Comparison of ENCODE assay signal across 3 cellular contexts in the genomic region with DNA sequence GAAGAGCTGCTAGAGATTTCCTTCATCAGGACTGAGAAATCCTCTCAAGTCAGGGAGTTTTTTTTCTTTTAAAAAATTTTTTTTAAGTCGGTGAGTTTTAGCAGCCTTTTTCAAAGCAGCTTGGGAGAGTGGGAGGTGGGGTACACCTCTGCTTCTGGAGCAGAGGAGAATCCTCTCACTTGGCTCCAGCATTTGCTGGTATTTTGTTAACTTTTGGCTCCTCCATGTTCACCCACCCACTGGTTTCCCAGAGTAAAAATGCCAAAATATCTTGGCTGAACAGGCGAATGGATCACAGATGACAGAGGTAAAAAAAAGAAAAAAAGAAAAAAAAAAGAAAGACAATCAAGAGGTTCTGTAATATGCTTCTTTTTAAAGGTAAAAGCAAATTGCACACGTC.
TF ChIP-seq lines count a peak whose summit lies in the region.

No MANE protein-coding gene starts in this region.

TF ChIP-seq in liver, 16 proteins besides CTCF, POLR2A, EP300 and RAD21:
- TF ChIP-seq, protein P1, sequence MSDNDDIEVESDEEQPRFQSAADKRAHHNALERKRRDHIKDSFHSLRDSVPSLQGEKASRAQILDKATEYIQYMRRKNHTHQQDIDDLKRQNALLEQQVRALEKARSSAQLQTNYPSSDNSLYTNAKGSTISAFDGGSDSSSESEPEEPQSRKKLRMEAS (IDR thresholded peaks at IDR 0.05), result no peak
- TF ChIP-seq RXRA (IDR thresholded peaks at IDR 0.05) (no peak), FOXA2 (IDR thresholded peaks at IDR 0.05) (no peak), JUND (IDR thresholded peaks at IDR 0.05) (no peak), YY1 (IDR thresholded peaks at IDR 0.05) (no peak)
- TF ChIP-seq, protein P2, sequence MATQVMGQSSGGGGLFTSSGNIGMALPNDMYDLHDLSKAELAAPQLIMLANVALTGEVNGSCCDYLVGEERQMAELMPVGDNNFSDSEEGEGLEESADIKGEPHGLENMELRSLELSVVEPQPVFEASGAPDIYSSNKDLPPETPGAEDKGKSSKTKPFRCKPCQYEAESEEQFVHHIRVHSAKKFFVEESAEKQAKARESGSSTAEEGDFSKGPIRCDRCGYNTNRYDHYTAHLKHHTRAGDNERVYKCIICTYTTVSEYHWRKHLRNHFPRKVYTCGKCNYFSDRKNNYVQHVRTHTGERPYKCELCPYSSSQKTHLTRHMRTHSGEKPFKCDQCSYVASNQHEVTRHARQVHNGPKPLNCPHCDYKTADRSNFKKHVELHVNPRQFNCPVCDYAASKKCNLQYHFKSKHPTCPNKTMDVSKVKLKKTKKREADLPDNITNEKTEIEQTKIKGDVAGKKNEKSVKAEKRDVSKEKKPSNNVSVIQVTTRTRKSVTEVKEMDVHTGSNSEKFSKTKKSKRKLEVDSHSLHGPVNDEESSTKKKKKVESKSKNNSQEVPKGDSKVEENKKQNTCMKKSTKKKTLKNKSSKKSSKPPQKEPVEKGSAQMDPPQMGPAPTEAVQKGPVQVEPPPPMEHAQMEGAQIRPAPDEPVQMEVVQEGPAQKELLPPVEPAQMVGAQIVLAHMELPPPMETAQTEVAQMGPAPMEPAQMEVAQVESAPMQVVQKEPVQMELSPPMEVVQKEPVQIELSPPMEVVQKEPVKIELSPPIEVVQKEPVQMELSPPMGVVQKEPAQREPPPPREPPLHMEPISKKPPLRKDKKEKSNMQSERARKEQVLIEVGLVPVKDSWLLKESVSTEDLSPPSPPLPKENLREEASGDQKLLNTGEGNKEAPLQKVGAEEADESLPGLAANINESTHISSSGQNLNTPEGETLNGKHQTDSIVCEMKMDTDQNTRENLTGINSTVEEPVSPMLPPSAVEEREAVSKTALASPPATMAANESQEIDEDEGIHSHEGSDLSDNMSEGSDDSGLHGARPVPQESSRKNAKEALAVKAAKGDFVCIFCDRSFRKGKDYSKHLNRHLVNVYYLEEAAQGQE (IDR thresholded peaks at IDR 0.05), result no peak

TF ChIP-seq in HepG2, 621 proteins besides CTCF, POLR2A, EP300 and RAD21 (continued from another document):
- TF ChIP-seq ZBTB44 (CRISPR knock-in tag; IDR thresholded peaks at IDR 0.05), result no peak
- TF ChIP-seq, protein P3, sequence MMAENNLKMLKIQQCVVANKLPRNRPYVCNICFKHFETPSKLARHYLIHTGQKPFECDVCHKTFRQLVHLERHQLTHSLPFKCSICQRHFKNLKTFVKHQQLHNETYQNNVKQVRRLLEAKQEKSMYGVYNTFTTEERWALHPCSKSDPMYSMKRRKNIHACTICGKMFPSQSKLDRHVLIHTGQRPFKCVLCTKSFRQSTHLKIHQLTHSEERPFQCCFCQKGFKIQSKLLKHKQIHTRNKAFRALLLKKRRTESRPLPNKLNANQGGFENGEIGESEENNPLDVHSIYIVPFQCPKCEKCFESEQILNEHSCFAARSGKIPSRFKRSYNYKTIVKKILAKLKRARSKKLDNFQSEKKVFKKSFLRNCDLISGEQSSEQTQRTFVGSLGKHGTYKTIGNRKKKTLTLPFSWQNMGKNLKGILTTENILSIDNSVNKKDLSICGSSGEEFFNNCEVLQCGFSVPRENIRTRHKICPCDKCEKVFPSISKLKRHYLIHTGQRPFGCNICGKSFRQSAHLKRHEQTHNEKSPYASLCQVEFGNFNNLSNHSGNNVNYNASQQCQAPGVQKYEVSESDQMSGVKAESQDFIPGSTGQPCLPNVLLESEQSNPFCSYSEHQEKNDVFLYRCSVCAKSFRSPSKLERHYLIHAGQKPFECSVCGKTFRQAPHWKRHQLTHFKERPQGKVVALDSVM (CRISPR knock-in tag; IDR thresholded peaks at IDR 0.05), result no peak
- no peak for TF ChIP-seq MED1 (CRISPR knock-in tag; IDR thresholded peaks at IDR 0.05)
- TF ChIP-seq ESRRA (CRISPR knock-in tag; IDR thresholded peaks at IDR 0.05; ENCODE audit: low read depth), result no peak
- TF ChIP-seq, protein P4, sequence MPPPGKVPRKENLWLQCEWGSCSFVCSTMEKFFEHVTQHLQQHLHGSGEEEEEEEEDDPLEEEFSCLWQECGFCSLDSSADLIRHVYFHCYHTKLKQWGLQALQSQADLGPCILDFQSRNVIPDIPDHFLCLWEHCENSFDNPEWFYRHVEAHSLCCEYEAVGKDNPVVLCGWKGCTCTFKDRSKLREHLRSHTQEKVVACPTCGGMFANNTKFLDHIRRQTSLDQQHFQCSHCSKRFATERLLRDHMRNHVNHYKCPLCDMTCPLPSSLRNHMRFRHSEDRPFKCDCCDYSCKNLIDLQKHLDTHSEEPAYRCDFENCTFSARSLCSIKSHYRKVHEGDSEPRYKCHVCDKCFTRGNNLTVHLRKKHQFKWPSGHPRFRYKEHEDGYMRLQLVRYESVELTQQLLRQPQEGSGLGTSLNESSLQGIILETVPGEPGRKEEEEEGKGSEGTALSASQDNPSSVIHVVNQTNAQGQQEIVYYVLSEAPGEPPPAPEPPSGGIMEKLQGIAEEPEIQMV (CRISPR knock-in tag; IDR thresholded peaks at IDR 0.05; ENCODE audit: low read depth), result no peak
- TF ChIP-seq, protein P5, sequence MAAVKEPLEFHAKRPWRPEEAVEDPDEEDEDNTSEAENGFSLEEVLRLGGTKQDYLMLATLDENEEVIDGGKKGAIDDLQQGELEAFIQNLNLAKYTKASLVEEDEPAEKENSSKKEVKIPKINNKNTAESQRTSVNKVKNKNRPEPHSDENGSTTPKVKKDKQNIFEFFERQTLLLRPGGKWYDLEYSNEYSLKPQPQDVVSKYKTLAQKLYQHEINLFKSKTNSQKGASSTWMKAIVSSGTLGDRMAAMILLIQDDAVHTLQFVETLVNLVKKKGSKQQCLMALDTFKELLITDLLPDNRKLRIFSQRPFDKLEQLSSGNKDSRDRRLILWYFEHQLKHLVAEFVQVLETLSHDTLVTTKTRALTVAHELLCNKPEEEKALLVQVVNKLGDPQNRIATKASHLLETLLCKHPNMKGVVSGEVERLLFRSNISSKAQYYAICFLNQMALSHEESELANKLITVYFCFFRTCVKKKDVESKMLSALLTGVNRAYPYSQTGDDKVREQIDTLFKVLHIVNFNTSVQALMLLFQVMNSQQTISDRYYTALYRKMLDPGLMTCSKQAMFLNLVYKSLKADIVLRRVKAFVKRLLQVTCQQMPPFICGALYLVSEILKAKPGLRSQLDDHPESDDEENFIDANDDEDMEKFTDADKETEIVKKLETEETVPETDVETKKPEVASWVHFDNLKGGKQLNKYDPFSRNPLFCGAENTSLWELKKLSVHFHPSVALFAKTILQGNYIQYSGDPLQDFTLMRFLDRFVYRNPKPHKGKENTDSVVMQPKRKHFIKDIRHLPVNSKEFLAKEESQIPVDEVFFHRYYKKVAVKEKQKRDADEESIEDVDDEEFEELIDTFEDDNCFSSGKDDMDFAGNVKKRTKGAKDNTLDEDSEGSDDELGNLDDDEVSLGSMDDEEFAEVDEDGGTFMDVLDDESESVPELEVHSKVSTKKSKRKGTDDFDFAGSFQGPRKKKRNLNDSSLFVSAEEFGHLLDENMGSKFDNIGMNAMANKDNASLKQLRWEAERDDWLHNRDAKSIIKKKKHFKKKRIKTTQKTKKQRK (IDR thresholded peaks at IDR 0.05; ENCODE audit: low read length), result no peak
- no peak for TF ChIP-seq TSC22D2 (CRISPR knock-in tag; IDR thresholded peaks at IDR 0.05; ENCODE audit: borderline replicate concordance)
- no peak for TF ChIP-seq ZSCAN12 (CRISPR knock-in tag; IDR thresholded peaks at IDR 0.05)
- TF ChIP-seq BCL6 (CRISPR knock-in tag; IDR thresholded peaks at IDR 0.05), result no peak
- no peak for TF ChIP-seq ZNF101 (CRISPR knock-in tag; IDR thresholded peaks at IDR 0.05; ENCODE audit: borderline replicate concordance, low read depth)
- no peak for TF ChIP-seq ZKSCAN1 (IDR thresholded peaks at IDR 0.05; ENCODE audit: low read length)
- no peak for TF ChIP-seq KLF6 (CRISPR knock-in tag; IDR thresholded peaks at IDR 0.05)
- TF ChIP-seq ZNF761 (CRISPR knock-in tag; conservative IDR thresholded peaks at IDR 0.05), result no peak

TF ChIP-seq in endothelial cell of umbilical vein, 7 proteins besides CTCF, POLR2A, EP300 and RAD21 (continued from another document):
- TF ChIP-seq EZH2 (IDR thresholded peaks at IDR 0.05; ENCODE audit: borderline replicate concordance, low read depth, low read length, severe bottlenecking), result no peak
- no peak for TF ChIP-seq MYC (IDR thresholded peaks at IDR 0.05; ENCODE audit: low read depth, low read length)
- TF ChIP-seq FOS (IDR thresholded peaks at IDR 0.05; ENCODE audit: borderline replicate concordance, insufficient read depth, low read length), result no peak
- TF ChIP-seq JUN (IDR thresholded peaks at IDR 0.05; ENCODE audit: borderline replicate concordance, insufficient read depth, insufficient read length, low read depth), result no peak
- TF ChIP-seq GATA2 (IDR thresholded peaks at IDR 0.05; ENCODE audit: insufficient read depth, insufficient read length, low read depth, low read length), result no peak
- TF ChIP-seq, protein P1 (IDR thresholded peaks at IDR 0.05; ENCODE audit: insufficient read depth, insufficient read length), result no peak
